In genomic region chr7:27901028-27901760, GRCh38 we compare ENCODE assay signal across 7 cellular contexts.
DNase-seq lines count a peak whose midpoint lies in the region; ATAC-seq and TF ChIP-seq lines count a peak whose summit lies in the region.

No MANE protein-coding gene starts in this region.

- no peaks in the 10 kb centered on the region for H3K9me3 Mint-ChIP-seq in naive B cell

- peak; percentile 62 for DNase-seq in M059J (ENCODE audit: low read depth)
- DNase-seq in astrocyte of the spinal cord (ENCODE audit: low read depth, low spot score) = peak; percentile 74
- DNase-seq in naive B cell = peak; percentile 55
- no peak for DNase-seq in NCI-H226

- peaks cover 37 to 74% (median 61%) of the 10 kb centered on the region in 3 donors for H3K4me1 Mint-ChIP-seq in naive B cell

- ATAC-seq in GM18499 (IDR thresholded peaks at IDR 0.05; ENCODE audit: insufficient read depth, unreplicated experiment) = peak; percentile 66
- ATAC-seq in GM21737 (IDR thresholded peaks at IDR 0.05; ENCODE audit: unreplicated experiment) = peak; percentile 70
- peak; percentile 90 to 92 for ATAC-seq in naive B cell (ENCODE audit: low read depth in 2 of 2)
- ATAC-seq in GM18873 (IDR thresholded peaks at IDR 0.05; ENCODE audit: low FRiP score, unreplicated experiment) = no peak

- in situ Hi-C loops in astrocyte of the spinal cord (cut with HindIII; ENCODE audit: low sequenced_read_pairs) = no loop called here

- H3K4me3 ChIP-seq in astrocyte of the spinal cord (ENCODE audit: low read depth, low read length) = peak overlapping the region; percentile 16

- peak overlapping the region; percentile 24 to 90 (median 81) for H3K27ac Mint-ChIP-seq in naive B cell

- H3K4me3 Mint-ChIP-seq in naive B cell = peak overlapping the region; percentile 27 to 79 (median 58)

- no peaks in the 10 kb centered on the region for H3K27me3 Mint-ChIP-seq in naive B cell

- no peaks in the 10 kb centered on the region for H3K36me3 Mint-ChIP-seq in naive B cell

- no peak for TF ChIP-seq CTCF in astrocyte of the spinal cord (IDR thresholded peaks at IDR 0.05; ENCODE audit: low read depth, low read length)
